In the genomic region with DNA sequence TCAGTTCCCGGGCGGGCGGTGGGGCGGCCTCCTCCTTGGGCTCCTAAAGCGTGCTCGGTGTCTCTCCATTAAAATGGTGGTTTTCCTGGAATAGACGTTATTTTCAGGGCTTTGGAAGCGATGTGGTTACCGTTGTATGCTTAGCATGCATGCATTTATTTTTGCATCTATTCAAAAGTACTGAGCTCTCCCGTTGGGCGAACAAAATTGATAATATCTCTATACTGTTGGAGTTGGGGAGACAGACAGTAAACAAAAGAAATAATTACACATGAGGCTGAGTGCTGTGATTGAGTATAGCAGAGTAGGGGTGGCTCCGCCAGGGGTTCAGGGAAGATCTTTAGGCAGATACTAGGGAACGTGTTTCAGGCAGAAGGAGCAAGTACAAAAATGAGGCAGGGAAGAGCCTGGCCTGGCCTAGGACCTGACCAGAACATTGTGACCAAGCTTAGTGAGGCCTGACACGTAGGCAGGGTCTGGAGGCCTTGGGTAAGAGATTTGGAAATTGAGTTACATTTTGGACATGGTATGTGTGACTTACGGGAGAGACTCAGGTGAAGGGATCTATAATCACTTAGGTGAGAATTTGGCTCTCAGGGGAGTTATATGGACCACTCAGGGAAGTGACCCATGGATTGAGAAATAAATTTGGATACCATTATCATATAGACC, we compare ENCODE assay signal across 8 cellular contexts. TPM values are rescaled to one million over a fixed set of nuclear protein-coding genes. Genes with fewer than 3 reads are reported as not detected.
DNase-seq lines count a peak whose midpoint lies in the region; ATAC-seq and TF ChIP-seq lines count a peak whose summit lies in the region.

No MANE protein-coding gene starts in this region.

- H3K9me3 ChIP-seq in esophagus muscularis mucosa (no peaks in the 10 kb centered on the region), skeletal muscle tissue (ENCODE audit: control insufficient read depth in 3 of 3, low read length in 3 of 3) (no peaks in the 10 kb centered on the region)

- no peaks in the 10 kb centered on the region for H3K27me3 ChIP-seq in esophagus muscularis mucosa
- H3K27me3 ChIP-seq in skeletal muscle tissue (ENCODE audit: control insufficient read depth in 3 of 3, insufficient read depth in 3 of 3, low read length in 3 of 3), result no peaks in the 10 kb centered on the region

- H3K27me3 Mint-ChIP-seq in activated CD4-positive, alpha-beta T cell treated with anti-CD3 and anti-CD28 coated beads, Interleukin-2, amount 10 ng/mL, durations not matched to agents 24 days and 14 days, result no peaks in the 10 kb centered on the region

- peaks cover 49% of the 10 kb centered on the region for H3K4me1 Mint-ChIP-seq in activated CD4-positive, alpha-beta T cell treated with anti-CD3 and anti-CD28 coated beads, Interleukin-2, amount 10 ng/mL, durations not matched to agents 24 days and 14 days

- peaks cover 9 to 15% (median 13%) of the 10 kb centered on the region in 4 donors for H3K4me1 ChIP-seq in esophagus muscularis mucosa
- peaks cover 8 to 14% (median 12%) of the 10 kb centered on the region in 3 donors for H3K4me1 ChIP-seq in skeletal muscle tissue (ENCODE audit: control insufficient read depth in 3 of 3, insufficient read depth in 3 of 3, low read length in 3 of 3)

- peak overlapping the region; percentile 91 for H3K4me3 Mint-ChIP-seq in activated CD4-positive, alpha-beta T cell treated with anti-CD3 and anti-CD28 coated beads, Interleukin-2, amount 10 ng/mL, durations not matched to agents 24 days and 14 days

- peak overlapping the region; percentile 63 to 74 (median 66) for H3K4me3 ChIP-seq in esophagus muscularis mucosa
- peak overlapping the region; percentile 61 to 86 (median 84) for H3K4me3 ChIP-seq in skeletal muscle tissue (ENCODE audit: low read length in 3 of 3)

- TF ChIP-seq POLR2A in esophagus muscularis mucosa (IDR thresholded peaks at IDR 0.05; ENCODE audit: low read depth), result no peak

- no peak for ATAC-seq in HG02884 (IDR thresholded peaks at IDR 0.05; ENCODE audit: unreplicated experiment)

- 15% methylated on average over 14 of the region's 15 CpGs for WGBS in esophagus muscularis mucosa

- peak overlapping the region; percentile 85 to 88 (median 87) for H3K27ac ChIP-seq in esophagus muscularis mucosa (replicated peaks in 1 of 4)
- no peak overlapping the region for H3K27ac ChIP-seq in skeletal muscle tissue (ENCODE audit: low read depth, low read length)

- no peaks in the 10 kb centered on the region for H3K9me3 Mint-ChIP-seq in activated CD4-positive, alpha-beta T cell treated with anti-CD3 and anti-CD28 coated beads, Interleukin-2, amount 10 ng/mL, durations not matched to agents 24 days and 14 days

- intact Hi-C loops in activated CD4-positive, alpha-beta T cell treated with anti-CD3 and anti-CD28 coated beads, Interleukin-2, amount 10 ng/mL, durations not matched to agents 24 days and 14 days (cut with micrococcal nuclease), result loop anchor here (1.0 to 5.0 kb wide), 2 partner anchors 31 to 69 kb away; a partner anchor contains a TSS
- intact Hi-C loops in esophagus muscularis mucosa (cut with DNase I), result loop anchor here (10.0 kb wide), 1 partner anchor 71 kb away; a partner anchor contains a TSS

- TF ChIP-seq CTCF in esophagus muscularis mucosa (IDR thresholded peaks at IDR 0.05), result no peak

- H3K36me3 Mint-ChIP-seq in activated CD4-positive, alpha-beta T cell treated with anti-CD3 and anti-CD28 coated beads, Interleukin-2, amount 10 ng/mL, durations not matched to agents 24 days and 14 days (ENCODE audit: low read depth), result peaks cover 25% of the 10 kb centered on the region

- H3K36me3 ChIP-seq in esophagus muscularis mucosa (no peaks in the 10 kb centered on the region), skeletal muscle tissue (ENCODE audit: control insufficient read depth in 3 of 3, insufficient read depth in 3 of 3, low read length in 3 of 3) (no peaks in the 10 kb centered on the region)

- peak overlapping the region; percentile 88 for H3K27ac Mint-ChIP-seq in activated CD4-positive, alpha-beta T cell treated with anti-CD3 and anti-CD28 coated beads, Interleukin-2, amount 10 ng/mL, durations not matched to agents 24 days and 14 days

- DNase-seq in activated CD4-positive, alpha-beta T cell treated with anti-CD3 and anti-CD28 coated beads, Interleukin-2, amount 10 ng/mL, durations not matched to agents 24 days and 14 days, result peak; percentile 69
- DNase-seq in activated CD4-positive, alpha-beta T cell treated with anti-CD3 and anti-CD28 coated beads, Interleukin-2, amount 50 U/mL, for 4 hours, result no peak
- peak; percentile 75 for DNase-seq in OCI-M1 (lab: John Stamatoyannopoulos, UW)
- no peak for DNase-seq in esophagus muscularis mucosa (ENCODE audit: extremely low spot score)
- DNase-seq in NCI-H2227 (lab: John Stamatoyannopoulos, UW; ENCODE audit: unreplicated experiment), result no peak
- no peak for DNase-seq in HPDE6-E6E7 (ENCODE audit: extremely low spot score)

- H3K9ac ChIP-seq in skeletal muscle tissue (ENCODE audit: low read depth in 1 of 3, low read length in 3 of 3), result peak overlapping the region in 2 of 3 donors; percentile 40 to 92

- no peak for TF ChIP-seq EP300 in esophagus muscularis mucosa (IDR thresholded peaks at IDR 0.05)

RNA-seq across cellular contexts. Expression of a gene that starts 0.7 kb away (rescaled TPM):
- total RNA-seq in activated CD4-positive, alpha-beta T cell treated with anti-CD3 and anti-CD28 coated beads, Interleukin-2, amount 10 ng/mL, durations not matched to agents 24 days and 14 days, result 59.0 and 62.2 TPM in 2 replicates
- 1 to 10 TPM in 2 of 4 donors, under 1 TPM in 2; 0.45 to 1.4 (median 0.87) TPM for total RNA-seq in esophagus muscularis mucosa
- total RNA-seq in skeletal muscle tissue, result 2.6 TPM

RNA-seq across cellular contexts. Expression of a gene that starts 11.1 kb away (rescaled TPM):
- total RNA-seq in activated CD4-positive, alpha-beta T cell treated with anti-CD3 and anti-CD28 coated beads, Interleukin-2, amount 10 ng/mL, durations not matched to agents 24 days and 14 days, result 51.4 and 53.9 TPM in 2 replicates
- 1 to 10 TPM in 2 of 4 donors, under 1 TPM in 2; 0.42 to 1.4 (median 0.93) TPM for total RNA-seq in esophagus muscularis mucosa
- total RNA-seq in skeletal muscle tissue, result 3.7 TPM

RNA-seq across cellular contexts. Expression of a gene that starts 30.9 kb away (rescaled TPM):
- total RNA-seq in activated CD4-positive, alpha-beta T cell treated with anti-CD3 and anti-CD28 coated beads, Interleukin-2, amount 10 ng/mL, durations not matched to agents 24 days and 14 days, result 197 and 203 TPM in 2 replicates
- 100 to 1,000 TPM in 2 of 4 donors, 10 to 100 TPM in 2; 73.7 to 106 (median 90.8) TPM for total RNA-seq in esophagus muscularis mucosa
- 60.5 TPM for total RNA-seq in skeletal muscle tissue

Comparison
In these comparisons a context has a peak if more than half of its experiments do, and no peak if none do; other contexts are left out.
1. DNase-seq: peak in activated CD4-positive, alpha-beta T cell treated with anti-CD3 and anti-CD28 coated beads, Interleukin-2, amount 10 ng/mL, durations not matched to agents 24 days and 14 days (single experiment) and OCI-M1 (single experiment); none in activated CD4-positive, alpha-beta T cell treated with anti-CD3 and anti-CD28 coated beads, Interleukin-2, amount 50 U/mL, for 4 hours (0 of 2), esophagus muscularis mucosa (single experiment), NCI-H2227 (single experiment) and HPDE6-E6E7 (single experiment).
2. RNA of a gene that starts 0.7 kb away (total RNA-seq): 59.0 to 62.2 TPM in activated CD4-positive, alpha-beta T cell treated with anti-CD3 and anti-CD28 coated beads, Interleukin-2, amount 10 ng/mL, durations not matched to agents 24 days and 14 days; 2.6 TPM in skeletal muscle tissue (single experiment) and 0.45 to 1.4 TPM in esophagus muscularis mucosa; every median in the first group is over 10 times any median in the second.
3. RNA of a gene that starts 11.1 kb away (total RNA-seq): 51.4 to 53.9 TPM in activated CD4-positive, alpha-beta T cell treated with anti-CD3 and anti-CD28 coated beads, Interleukin-2, amount 10 ng/mL, durations not matched to agents 24 days and 14 days; 3.7 TPM in skeletal muscle tissue (single experiment) and 0.42 to 1.4 TPM in esophagus muscularis mucosa; every median in the first group is over 10 times any median in the second.